Comparison of ENCODE assay signal across 8 cellular contexts in the genomic region with DNA sequence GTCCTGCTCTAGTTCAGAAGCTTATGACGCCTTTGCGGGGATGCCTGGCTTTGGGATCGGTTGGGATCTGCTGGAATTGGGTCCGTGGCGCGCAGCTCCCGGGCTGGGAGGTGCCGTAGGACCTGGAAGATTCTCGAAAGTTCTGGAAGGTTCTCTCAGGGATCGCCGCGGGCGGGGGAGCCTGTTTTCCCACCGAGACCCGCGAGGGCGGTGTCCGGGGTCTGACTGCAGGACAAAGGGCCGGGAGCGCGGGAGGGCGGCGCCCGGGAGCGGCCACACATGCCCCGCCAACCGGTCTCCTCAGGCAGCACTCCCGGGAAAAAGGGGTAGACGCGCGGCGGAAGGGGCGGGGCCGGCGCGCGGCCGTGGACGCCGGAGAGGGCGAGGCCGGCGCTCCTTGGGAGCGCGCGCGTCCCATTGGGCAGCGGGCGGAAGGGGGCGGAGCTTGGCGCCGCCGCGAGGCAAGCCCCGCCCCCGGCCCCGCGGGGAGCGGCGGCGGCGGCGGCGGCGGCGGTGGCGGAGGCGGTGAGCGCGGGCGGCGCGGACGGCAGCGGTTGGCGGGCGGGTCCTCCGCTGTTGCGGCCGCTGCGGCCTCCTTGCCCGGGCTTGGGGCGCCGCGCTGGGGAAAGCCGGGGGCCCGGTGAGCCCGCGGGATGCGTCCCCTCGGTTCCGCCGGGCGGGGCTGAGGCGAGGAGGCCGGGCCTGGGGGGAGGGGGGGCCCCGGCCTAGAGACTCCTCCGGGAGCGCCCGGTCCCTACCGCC. TPM values are rescaled to one million over a fixed set of nuclear protein-coding genes. Genes with fewer than 3 reads are reported as not detected.
DNase-seq lines count a peak whose midpoint lies in the region; ATAC-seq lines count a peak whose summit lies in the region.

No MANE protein-coding gene starts in this region.

- H3K9ac ChIP-seq in NT2/D1 (ENCODE audit: insufficient read length, low read depth), result peak overlapping the region; percentile 91

- H3K36me3 ChIP-seq in NT2/D1 (ENCODE audit: insufficient read depth, insufficient read length, low read length), result peaks cover 29% of the 10 kb centered on the region

- DNase-seq in COR-L47 (lab: John Stamatoyannopoulos, UW) (peak; percentile 83), HUDEP-2 (lab: John Stamatoyannopoulos, UW; ENCODE audit: unreplicated experiment in 76 of 76) (peak in 72 of 76 experiments; percentile 38 to 91 (median 82)), NT2/D1 (ENCODE audit: low read depth, low spot score) (peak; percentile 80), epidermal melanocyte (ENCODE audit: insufficient read length, low spot score) (peak; percentile 98)
- DNase-seq in activated CD8-positive, alpha-beta memory T cell treated with anti-CD3 and anti-CD28 coated beads, Interleukin-2, amount 50 U/mL, for 48 hours, result peak; percentile 92
- peak; percentile 72 to 77 for DNase-seq in stimulated activated CD8-positive, alpha-beta memory T cell treated with anti-CD3 and anti-CD28 coated beads, Interleukin-2, amount 100 ng/mL, for 48 hours (ENCODE audit: low read depth in 2 of 2)

- H3K4me3 ChIP-seq in NT2/D1 (ENCODE audit: insufficient read length, low read depth) (peak overlapping the region; percentile 69), mononuclear cell (ENCODE audit: low read length) (peak overlapping the region; percentile 76)

- H3K9me3 ChIP-seq in NT2/D1 (ENCODE audit: insufficient read depth, low read length) (no peaks in the 10 kb centered on the region), mononuclear cell (ENCODE audit: low read depth, low read length) (no peaks in the 10 kb centered on the region)

- H3K4me1 ChIP-seq in NT2/D1 (ENCODE audit: insufficient read depth, insufficient read length), result peaks cover 16% of the 10 kb centered on the region
- H3K4me1 ChIP-seq in mononuclear cell (ENCODE audit: insufficient read depth, low read length), result peaks cover 15% of the 10 kb centered on the region

- ATAC-seq in GM21367 (IDR thresholded peaks at IDR 0.05; ENCODE audit: unreplicated experiment), result peak; percentile 58

- H3K27me3 ChIP-seq in NT2/D1 (ENCODE audit: insufficient read depth, insufficient read length) (peaks cover 2% of the 10 kb centered on the region), mononuclear cell (ENCODE audit: insufficient read depth, low read length) (no peaks in the 10 kb centered on the region)

RNA-seq across cellular contexts. Expression of a gene that starts 29.0 kb away (rescaled TPM):
- total RNA-seq in mononuclear cell, result 21.1 TPM

RNA-seq across cellular contexts. Expression of a gene that starts 46.7 kb away (rescaled TPM):
- total RNA-seq in mononuclear cell, result 6.7 TPM

RNA-seq across cellular contexts. Expression of a gene that starts 52.7 kb away (rescaled TPM):
- 63.0 TPM for total RNA-seq in mononuclear cell

Comparison
In these comparisons a context has a peak if more than half of its experiments do, and no peak if none do; other contexts are left out.
1. Peak in every context shown above with its lines: DNase-seq, ATAC-seq and H3K4me3 ChIP-seq.